In the genomic region with DNA sequence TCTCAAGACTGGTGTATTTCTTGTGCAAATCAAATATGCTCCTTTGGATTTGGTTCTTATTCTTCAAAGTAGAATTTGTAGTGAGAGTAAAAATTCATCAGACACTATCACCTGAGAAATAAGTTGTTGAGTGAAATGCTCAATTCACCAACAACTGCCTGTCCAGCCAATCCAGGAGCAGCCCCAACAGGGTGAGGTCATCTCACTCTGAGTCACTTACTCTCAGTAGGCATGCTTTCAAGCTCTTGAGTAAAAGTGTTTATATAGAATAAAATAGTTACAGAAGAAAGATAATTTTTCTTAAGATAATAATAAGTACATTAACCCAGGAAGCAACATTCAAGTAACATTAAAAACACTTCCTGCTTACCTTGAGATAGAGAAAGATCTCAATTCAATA, we compare ENCODE assay signal across 18 cellular contexts.
DNase-seq lines count a peak whose midpoint lies in the region; ATAC-seq and TF ChIP-seq lines count a peak whose summit lies in the region.
"Had no signal": no experiment of that assay in that cellular context is flagged by ENCODE, and none has a peak within 500 bp of the region (broad histone marks: within the 10 kb centered on the region; RNA-seq: fewer than 3 reads in every experiment).

No MANE protein-coding gene starts in this region.

- DNase-seq in activated CD4-positive, CD25-positive, alpha-beta regulatory T cell treated with anti-CD3 and anti-CD28 coated beads, Interleukin-2, amount 50 U/mL, for 72 hours, result no peak
- DNase-seq in Daoy (ENCODE audit: low read depth), result peak; percentile 66
- peak; percentile 47 for DNase-seq in RKO (ENCODE audit: low spot score)
- DNase-seq in fibroblast of mammary gland (ENCODE audit: low read depth), result peak; percentile 26
- DNase-seq in HCEC 1CT, result no peak
- DNase-seq in neural progenitor cell (ENCODE audit: low spot score), result no peak
- DNase-seq in transverse colon, result no peak
- DNase-seq: C1 segment of cervical spinal cord, DMS79, HFFc6, KBM-7, NCI-H1092 treated with DMSO at 0.1 percent for 48 hours, NCI-H1694, NCI-H2107, NCI-H69 had no signal

- no peaks in the 10 kb centered on the region for H3F3A ChIP-seq in neural progenitor cell (ENCODE audit: low read depth)

- in situ Hi-C loops in transverse colon (cut with MboI; ENCODE audit: low pct_ligation_motif_present in 1 of 4, low pct_unique_long_range_greater_than_20kb in 1 of 4, low sequenced_read_pairs in 3 of 4), result no loop called here

- peaks cover 3% of the 10 kb centered on the region for H3K9me3 Mint-ChIP-seq in neural progenitor cell

- no peaks in the 10 kb centered on the region for H3K79me2 ChIP-seq in neural progenitor cell (ENCODE audit: low read depth)

- H3K27me3 ChIP-seq in neural progenitor cell (no peaks in the 10 kb centered on the region), transverse colon (no peaks in the 10 kb centered on the region)

- H3K27ac Mint-ChIP-seq in neural progenitor cell, result no peak overlapping the region
- H3K27ac Mint-ChIP-seq: HFFc6 had no signal

- H3K4me3 ChIP-seq in fibroblast of mammary gland (ENCODE audit: control insufficient read depth, low read depth, low read length) (no peak overlapping the region), neural progenitor cell (no peak overlapping the region), transverse colon (no peak overlapping the region)

- H3K9me3 ChIP-seq in neural progenitor cell (ENCODE audit: low read depth) (no peaks in the 10 kb centered on the region), transverse colon (no peaks in the 10 kb centered on the region)

- H4K20me1 ChIP-seq in neural progenitor cell (ENCODE audit: low read depth), result no peaks in the 10 kb centered on the region

- H3K4me2 ChIP-seq in neural progenitor cell, result no peak overlapping the region

- peaks cover 2% of the 10 kb centered on the region for H3K27me3 Mint-ChIP-seq in neural progenitor cell (ENCODE audit: insufficient read depth, low read depth)

- peaks cover 8% of the 10 kb centered on the region for H3K4me1 Mint-ChIP-seq in neural progenitor cell

- H3K36me3 ChIP-seq in neural progenitor cell (no peaks in the 10 kb centered on the region), transverse colon (no peaks in the 10 kb centered on the region)

- H3K9ac ChIP-seq in neural progenitor cell, result no peak overlapping the region

- peak; percentile 58 to 64 for ATAC-seq in activated CD4-positive, CD25-positive, alpha-beta regulatory T cell treated with anti-CD3 and anti-CD28 coated beads, Interleukin-2, amount 50 U/mL, for 24 hours
- ATAC-seq: Right ventricle myocardium inferior had no signal

- TF ChIP-seq POLR2A in transverse colon (IDR thresholded peaks at IDR 0.05), result no peak

- H3K4me1 ChIP-seq in neural progenitor cell (peaks cover 10% of the 10 kb centered on the region), transverse colon (no peaks in the 10 kb centered on the region)

- no peak for TF ChIP-seq EP300 in transverse colon (IDR thresholded peaks at IDR 0.05; ENCODE audit: low read depth)

- H3K36me3 Mint-ChIP-seq in neural progenitor cell, result no peaks in the 10 kb centered on the region

- H3K27ac ChIP-seq in neural progenitor cell (no peak overlapping the region), transverse colon (no peak overlapping the region)
- H3K27ac ChIP-seq: HL-60 had no signal

- intact Hi-C loops in transverse colon (cut with DNase I; ENCODE audit: low total_unique reads), result no loop called here

- no peak overlapping the region for H3K4me3 Mint-ChIP-seq in neural progenitor cell
- H3K4me3 Mint-ChIP-seq: HFFc6 had no signal

- TF ChIP-seq CTCF in fibroblast of mammary gland (conservative IDR thresholded peaks at IDR 0.05; ENCODE audit: control insufficient read depth, insufficient read depth, low read depth, low read length), result no peak
- TF ChIP-seq CTCF in neural progenitor cell (IDR thresholded peaks at IDR 0.05), result no peak
- TF ChIP-seq CTCF in transverse colon (IDR thresholded peaks at IDR 0.05), result no peak

- H2AFZ ChIP-seq in neural progenitor cell (replicated peaks), result no peak overlapping the region

Comparison
In these comparisons a context has a peak if more than half of its experiments do, and no peak if none do; other contexts are left out.
1. DNase-seq: peak in Daoy (single experiment), RKO (single experiment) and fibroblast of mammary gland (single experiment); none in activated CD4-positive, CD25-positive, alpha-beta regulatory T cell treated with anti-CD3 and anti-CD28 coated beads, Interleukin-2, amount 50 U/mL, for 72 hours (single experiment), HCEC 1CT (single experiment), neural progenitor cell (single experiment) and transverse colon (single experiment).